Comparison of ENCODE assay signal across 8 cellular contexts in genomic region chr3:151086484-151087456, GRCh38. TPM values are rescaled to one million over a fixed set of nuclear protein-coding genes. Genes with fewer than 3 reads are reported as not detected.
DNase-seq lines count a peak whose midpoint lies in the region; ATAC-seq and TF ChIP-seq lines count a peak whose summit lies in the region.

No MANE protein-coding gene starts in this region.

- TF ChIP-seq CTCF in mucosa of descending colon (IDR thresholded peaks at IDR 0.05): no peak

- ATAC-seq in GM19397 (IDR thresholded peaks at IDR 0.05; ENCODE audit: unreplicated experiment): peak; percentile 61
- ATAC-seq in HG03565 (IDR thresholded peaks at IDR 0.05; ENCODE audit: unreplicated experiment): peak; percentile 69
- peak; percentile 84 for ATAC-seq in mucosa of descending colon

- H3K27ac ChIP-seq in epithelial cell of prostate: no peak overlapping the region

- H3K9me3 ChIP-seq in mucosa of descending colon: no peaks in the 10 kb centered on the region

- no peak overlapping the region for H3K4me3 ChIP-seq in mucosa of descending colon

- H3K4me1 ChIP-seq in mucosa of descending colon (ENCODE audit: low read depth): peaks cover 20% of the 10 kb centered on the region

- no peaks in the 10 kb centered on the region for H3K36me3 ChIP-seq in mucosa of descending colon (ENCODE audit: low read depth)

- DNase-seq in C1 segment of cervical spinal cord (lab: John Stamatoyannopoulos, UW) (peak in 13 of 14 donors; percentile 40 to 80 (median 59)), NCI-H774 (lab: John Stamatoyannopoulos, UW) (peak; percentile 82), activated T-cell treated with anti-CD3 and anti-CD28 coated beads for 24 hours (ENCODE audit: low read depth) (peak; percentile 57), epithelial cell of prostate (ENCODE audit: low read depth, low spot score) (peak; percentile 48), mucosa of descending colon (peak; percentile 62 to 73 (median 70))
- DNase-seq in stimulated activated CD8-positive, alpha-beta memory T cell treated with anti-CD3 and anti-CD28 coated beads, Interleukin-2, amount 100 ng/mL, for 48 hours (ENCODE audit: low read depth in 2 of 2): peak; percentile 51 to 53

- intact Hi-C loops in mucosa of descending colon (cut with DNase I, micrococcal nuclease): no loop called here

RNA-seq across cellular contexts. Expression of gene MED12L, which starts 1.3 kb away (rescaled TPM):
- 1 to 10 TPM in 1 of 3 donors, under 1 TPM in 2; 0.39 to 2.4 (median 0.55) TPM for total RNA-seq in mucosa of descending colon
